Comparison of ENCODE assay signal across 11 cellular contexts in the genomic region with DNA sequence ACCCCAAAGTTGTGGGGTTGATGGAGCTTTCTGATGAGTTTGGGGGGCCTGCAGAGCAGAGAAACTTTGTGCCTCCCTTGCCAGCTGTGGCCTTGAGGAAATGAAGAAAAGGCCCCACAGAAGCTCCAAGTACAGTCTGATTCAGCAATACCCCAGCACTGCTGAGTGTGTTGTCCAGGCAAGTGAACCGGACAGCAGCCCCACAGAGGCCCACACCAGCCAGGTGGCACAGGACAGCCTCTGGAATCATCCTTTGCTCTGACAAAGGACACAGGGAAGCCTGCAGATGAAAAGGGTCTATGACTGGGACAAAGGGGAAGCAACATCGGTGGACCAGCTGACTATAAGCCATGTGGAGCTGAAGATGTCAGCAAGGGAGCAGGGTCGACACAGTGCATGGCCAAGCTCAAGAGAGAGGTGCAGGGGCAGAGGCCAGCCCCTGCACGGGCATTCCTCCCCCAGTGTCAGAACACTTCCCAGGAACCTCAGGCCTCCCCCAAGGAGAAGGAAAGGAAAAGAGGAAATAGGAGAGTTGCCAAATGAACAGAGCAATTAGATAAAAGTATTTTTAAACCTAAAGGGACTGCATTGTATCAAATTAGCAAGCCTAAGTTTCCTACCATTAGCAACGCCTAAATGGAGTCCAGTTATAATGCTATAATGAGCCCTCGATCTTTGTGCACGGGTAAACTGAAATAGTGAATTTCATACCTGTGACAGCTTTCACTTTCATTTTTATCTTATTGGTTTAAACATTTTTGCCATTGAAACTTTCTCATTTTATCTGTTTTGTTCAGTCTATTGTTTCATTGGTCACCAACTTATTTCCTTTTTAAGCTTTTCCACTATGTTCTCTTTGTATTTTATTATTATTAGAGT. TPM values are rescaled to one million over a fixed set of nuclear protein-coding genes. Genes with fewer than 3 reads are reported as not detected.
DNase-seq lines count a peak whose midpoint lies in the region; ATAC-seq, FAIRE-seq and TF ChIP-seq lines count a peak whose summit lies in the region.
"Had no signal": no experiment of that assay in that cellular context is flagged by ENCODE, and none has a peak within 500 bp of the region (broad histone marks: within the 10 kb centered on the region; RNA-seq: fewer than 3 reads in every experiment).

No MANE protein-coding gene starts in this region.

- no peaks in the 10 kb centered on the region for H3K36me3 ChIP-seq in stomach

- no peaks in the 10 kb centered on the region for H3K9me3 ChIP-seq in stomach

- CTCF ChIA-PET in activated naive CD4-positive, alpha-beta T cell treated with anti-CD3 and anti-CD28 coated beads for 36 hours (lab: Charles Lee): no interaction called here

- no peaks in the 10 kb centered on the region for H3K27me3 Mint-ChIP-seq in activated naive CD4-positive, alpha-beta T cell treated with anti-CD3 and anti-CD28 coated beads for 36 hours (ENCODE audit: low read depth)
- peaks cover 5% of the 10 kb centered on the region for H3K27me3 Mint-ChIP-seq in T-helper 1 cell treated with Interleukin-12 subunit alpha and Interleukin-12 subunit beta and Interleukin-4 antibody, amounts not matched to agents 30 μg/mL and 1 μg/mL, for 36 hours (ENCODE audit: low read depth)

- 68 to 76% (median 70%) methylated on average over 7 of the region's 7 CpGs for WGBS in stomach, 5 donors

- no peak for TF ChIP-seq EP300 in stomach (IDR thresholded peaks at IDR 0.05)

- no peak for ATAC-seq in GM19467 (IDR thresholded peaks at IDR 0.05; ENCODE audit: unreplicated experiment)

- FAIRE-seq in frontal cortex (lab: Jason Lieb, UNC): peak; percentile 6

- H3K4me1 ChIP-seq in stomach: peaks cover 0 to 7% (median 0%) of the 10 kb centered on the region in 4 donors

- TF ChIP-seq CTCF in stomach (IDR thresholded peaks at IDR 0.05): no peak

- TF ChIP-seq POLR2A in stomach (IDR thresholded peaks at IDR 0.05): no peak

- no peaks in the 10 kb centered on the region for H3K9me3 Mint-ChIP-seq in activated naive CD4-positive, alpha-beta T cell treated with anti-CD3 and anti-CD28 coated beads for 36 hours
- H3K9me3 Mint-ChIP-seq in T-helper 1 cell treated with Interleukin-12 subunit alpha and Interleukin-12 subunit beta and Interleukin-4 antibody, amounts not matched to agents 30 μg/mL and 1 μg/mL, for 36 hours: no peaks in the 10 kb centered on the region

- no peak for DNase-seq in activated naive CD4-positive, alpha-beta T cell treated with anti-CD3 and anti-CD28 coated beads for 36 hours
- DNase-seq in activated naive CD4-positive, alpha-beta T cell (lab: John Stamatoyannopoulos, UW): no peak
- DNase-seq in frontal cortex (ENCODE audit: low spot score in 2 of 2) (no peak), stomach (no peak), LoVo (ENCODE audit: low spot score) (no peak)
- no peak for DNase-seq in stimulated activated CD4-positive, alpha-beta T cell treated with anti-CD3 and anti-CD28 coated beads, Interleukin-12 subunit alpha, Interleukin-12 subunit beta, amount 100 ng/mL, for 4 hours
- DNase-seq: aorta, NCI-H226, T-helper 9 cell had no signal

- H3K27ac ChIP-seq in stomach: no peak overlapping the region

- peaks cover 7% of the 10 kb centered on the region for H3K4me1 Mint-ChIP-seq in activated naive CD4-positive, alpha-beta T cell treated with anti-CD3 and anti-CD28 coated beads for 36 hours (ENCODE audit: low read depth)
- peaks cover 8% of the 10 kb centered on the region for H3K4me1 Mint-ChIP-seq in T-helper 1 cell treated with Interleukin-12 subunit alpha and Interleukin-12 subunit beta and Interleukin-4 antibody, amounts not matched to agents 30 μg/mL and 1 μg/mL, for 36 hours (ENCODE audit: low read depth)

- no peaks in the 10 kb centered on the region for H3K36me3 Mint-ChIP-seq in activated naive CD4-positive, alpha-beta T cell treated with anti-CD3 and anti-CD28 coated beads for 36 hours (ENCODE audit: low read depth)
- no peaks in the 10 kb centered on the region for H3K36me3 Mint-ChIP-seq in T-helper 1 cell treated with Interleukin-12 subunit alpha and Interleukin-12 subunit beta and Interleukin-4 antibody, amounts not matched to agents 30 μg/mL and 1 μg/mL, for 36 hours (ENCODE audit: low read depth)

- peak overlapping the region; percentile 53 for H3K4me3 Mint-ChIP-seq in activated naive CD4-positive, alpha-beta T cell treated with anti-CD3 and anti-CD28 coated beads for 36 hours
- peak overlapping the region; percentile 78 for H3K4me3 Mint-ChIP-seq in T-helper 1 cell treated with Interleukin-12 subunit alpha and Interleukin-12 subunit beta and Interleukin-4 antibody, amounts not matched to agents 30 μg/mL and 1 μg/mL, for 36 hours

- intact Hi-C loops in activated naive CD4-positive, alpha-beta T cell treated with anti-CD3 and anti-CD28 coated beads for 36 hours (cut with micrococcal nuclease): no loop called here
- intact Hi-C loops in stomach (cut with DNase I; ENCODE audit: low total_unique reads): no loop called here

- H3K27ac Mint-ChIP-seq in activated naive CD4-positive, alpha-beta T cell treated with anti-CD3 and anti-CD28 coated beads for 36 hours: no peak overlapping the region
- peak overlapping the region; percentile 72 for H3K27ac Mint-ChIP-seq in T-helper 1 cell treated with Interleukin-12 subunit alpha and Interleukin-12 subunit beta and Interleukin-4 antibody, amounts not matched to agents 30 μg/mL and 1 μg/mL, for 36 hours

- H3K27me3 ChIP-seq in stomach: no peaks in the 10 kb centered on the region

- peak overlapping the region in 3 of 4 donors; percentile 10 to 24 (median 10) for H3K4me3 ChIP-seq in stomach

RNA-seq across cellular contexts. Expression of a gene that starts 46.3 kb away (rescaled TPM):
- total RNA-seq in activated naive CD4-positive, alpha-beta T cell treated with anti-CD3 and anti-CD28 coated beads for 36 hours: not detected
- 0.41 TPM for total RNA-seq in frontal cortex
- total RNA-seq in stomach: 10 to 100 TPM in 1 of 5 donors, under 1 TPM in 1, not detected in 3; 0.37 to 33.0 TPM
- not detected for polyA plus RNA-seq in stomach
